ENCODE assay signal across 21 cellular contexts in genomic region chr22:28188480-28188879, GRCh38.
"Had no signal": no experiment of that assay in that cellular context is flagged by ENCODE, and none has a peak within 500 bp of the region (broad histone marks: within the 10 kb centered on the region; RNA-seq: fewer than 3 reads in every experiment).

No MANE protein-coding gene starts in this region.

- H3K9me3 ChIP-seq: left lung, prostate gland, right atrium auricular region had no signal

- H3K27me3 ChIP-seq: cardiac muscle cell, left lung, right atrium auricular region, tibial nerve had no signal

- H3K27ac Mint-ChIP-seq: activated CD4-positive, alpha-beta memory T cell treated with anti-CD3 and anti-CD28 coated beads for 36 hours; activated CD4-positive, alpha-beta T cell treated with anti-CD3 and anti-CD28 coated beads for 36 hours; activated naive CD8-positive, alpha-beta T cell treated with anti-CD3 and anti-CD28 coated beads for 36 hours; activated T-helper 1 cell treated with anti-CD3 and anti-CD28 coated beads, Interleukin-12 subunit alpha, Interleukin-12 subunit beta, Interleukin-2, Interleukin-4 antibody, amounts not matched to agents 30 ng/mL and 10 ng/mL and 1 ng/mL, durations not matched to agents 14 hours and 24 hours and 36 hours; dendritic cell treated with granulocyte-macrophage colony-stimulating factor and Interleukin-4, amounts not matched to agents 40 ng/mL and 50 ng/mL, for 4 days; T-helper 2 cell treated with Interferon-gamma antibody and Interleukin-4, amounts not matched to agents 5 μg/mL and 100 μg/mL, for 36 hours had no signal

- H3K4me3 ChIP-seq: cardiac muscle cell, left lung, prostate gland, right atrium auricular region, tibial nerve had no signal

- H3K36me3 Mint-ChIP-seq: activated CD4-positive, alpha-beta memory T cell treated with anti-CD3 and anti-CD28 coated beads for 36 hours; activated naive CD8-positive, alpha-beta T cell treated with anti-CD3 and anti-CD28 coated beads for 36 hours had no signal

- H3K36me3 ChIP-seq: cardiac muscle cell, left lung, prostate gland, right atrium auricular region, tibial nerve had no signal

- H3K27me3 Mint-ChIP-seq: activated naive CD8-positive, alpha-beta T cell treated with anti-CD3 and anti-CD28 coated beads for 36 hours; dendritic cell treated with granulocyte-macrophage colony-stimulating factor and Interleukin-4, amounts not matched to agents 40 ng/mL and 50 ng/mL, for 4 days had no signal

- H3K4me3 Mint-ChIP-seq: activated CD4-positive, alpha-beta memory T cell treated with anti-CD3 and anti-CD28 coated beads for 36 hours; activated CD4-positive, alpha-beta T cell treated with anti-CD3 and anti-CD28 coated beads for 36 hours; activated naive CD8-positive, alpha-beta T cell treated with anti-CD3 and anti-CD28 coated beads for 36 hours; activated T-helper 1 cell treated with anti-CD3 and anti-CD28 coated beads, Interleukin-12 subunit alpha, Interleukin-12 subunit beta, Interleukin-2, Interleukin-4 antibody, amounts not matched to agents 30 ng/mL and 10 ng/mL and 1 ng/mL, durations not matched to agents 14 hours and 24 hours and 36 hours; dendritic cell treated with granulocyte-macrophage colony-stimulating factor and Interleukin-4, amounts not matched to agents 40 ng/mL and 50 ng/mL, for 4 days; effector memory CD8-positive, alpha-beta T cell; neural crest cell; T-helper 2 cell treated with Interferon-gamma antibody and Interleukin-4, amounts not matched to agents 5 μg/mL and 100 μg/mL, for 36 hours had no signal

- H3K9me3 Mint-ChIP-seq: activated CD4-positive, alpha-beta memory T cell treated with anti-CD3 and anti-CD28 coated beads for 36 hours; activated naive CD8-positive, alpha-beta T cell treated with anti-CD3 and anti-CD28 coated beads for 36 hours; effector memory CD8-positive, alpha-beta T cell; T-helper 2 cell treated with Interferon-gamma antibody and Interleukin-4, amounts not matched to agents 5 μg/mL and 100 μg/mL, for 36 hours had no signal

- DNase-seq: activated CD4-positive, alpha-beta memory T cell treated with anti-CD3 and anti-CD28 coated beads for 36 hours; activated CD4-positive, alpha-beta T cell treated with anti-CD3 and anti-CD28 coated beads for 36 hours; activated gamma-delta T cell treated with Interleukin-2 at 50 U/mL for 16 hours; activated naive CD8-positive, alpha-beta T cell treated with anti-CD3 and anti-CD28 coated beads for 36 hours; activated T-cell treated with anti-CD3 and anti-CD28 coated beads for 4 hours; amniotic stem cell; effector memory CD8-positive, alpha-beta T cell; left lung; stimulated activated CD4-positive, alpha-beta T cell treated with anti-CD3 and anti-CD28 coated beads, Interleukin-12 subunit alpha, Interleukin-12 subunit beta, amount 100 ng/mL, for 4 hours; stimulated activated CD4-positive, alpha-beta T cell treated with anti-CD3 and anti-CD28 coated beads, Interleukin-1b, Interleukin-23, amount 100 ng/mL, for 48 hours; stimulated activated CD8-positive, alpha-beta memory T cell treated with anti-CD3 and anti-CD28 coated beads, Interleukin-4, amount 100 ng/mL, for 48 hours; stimulated activated naive CD4-positive, alpha-beta T cell; substantia nigra had no signal

- H3K27ac ChIP-seq: cardiac muscle cell, left lung, prostate gland, right atrium auricular region, tibial nerve had no signal

- H3K4me1 ChIP-seq: left lung, prostate gland had no signal

- H3K4me1 Mint-ChIP-seq: activated CD4-positive, alpha-beta T cell treated with anti-CD3 and anti-CD28 coated beads for 36 hours; activated naive CD8-positive, alpha-beta T cell treated with anti-CD3 and anti-CD28 coated beads for 36 hours had no signal

- ATAC-seq: activated CD4-positive, alpha-beta T cell treated with anti-CD3 and anti-CD28 coated beads for 36 hours; effector memory CD8-positive, alpha-beta T cell; left lung had no signal
